ENCODE assay signal across 10 cellular contexts in the genomic region with DNA sequence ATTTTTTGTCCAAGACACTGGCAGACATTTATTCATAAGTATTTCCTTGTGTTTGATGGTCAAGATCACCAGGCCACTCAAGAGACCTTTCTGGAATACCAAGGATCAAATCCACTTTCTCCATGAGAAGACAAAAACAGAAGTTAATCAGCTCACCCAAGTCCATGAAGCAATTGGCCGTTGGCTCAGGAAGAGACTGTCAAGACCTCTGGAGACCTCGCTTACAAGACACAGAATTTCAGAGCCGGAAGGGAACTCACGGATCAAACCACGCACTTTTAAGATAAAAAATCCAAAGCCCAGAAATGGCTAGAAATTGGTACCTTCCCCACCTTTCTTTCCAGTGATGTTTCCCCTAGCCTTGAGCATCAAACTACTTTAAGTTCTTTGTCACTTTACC. TPM values are rescaled to one million over a fixed set of nuclear protein-coding genes. Genes with fewer than 3 reads are reported as not detected.
A peak's percentile ranks its signal among the peaks of the same experiment; 100 is the strongest.
DNase-seq lines count a peak whose midpoint lies in the region; ATAC-seq lines count a peak whose summit lies in the region.
"Had no signal": no experiment of that assay in that cellular context is flagged by ENCODE, and none has a peak within 500 bp of the region (broad histone marks: within the 10 kb centered on the region; RNA-seq: fewer than 3 reads in every experiment).

No MANE protein-coding gene starts in this region.

- POLR2A ChIA-PET in CD4-positive, alpha-beta memory T cell (lab: Charles Lee; ENCODE audit: partially characterized antibody): interaction anchor here (0.6 to 11.1 kb wide), 9 partner anchors 8 to 170 kb away, joined by 3 to 238 read pairs (median 5); no protein-coding TSS in a partner anchor
- POLR2A ChIA-PET in activated naive CD8-positive, alpha-beta T cell treated with anti-CD3 and anti-CD28 coated beads, Interleukin-2, amount 10 ng/mL, durations not matched to agents 7 days and 5 days (lab: Charles Lee): interaction anchor here (1.0 kb wide), 1 partner anchor 179 kb away, joined by 3 read pairs; no protein-coding TSS in a partner anchor
- POLR2A ChIA-PET in naive thymus-derived CD8-positive, alpha-beta T cell (lab: Charles Lee): interaction anchor here (1.0 to 8.6 kb wide), 6 partner anchors 8 to 83 kb away, joined by 3 to 199 read pairs (median 6); no protein-coding TSS in a partner anchor

- no peaks in the 10 kb centered on the region for H3K9me3 Mint-ChIP-seq in CD4-positive, alpha-beta memory T cell
- no peaks in the 10 kb centered on the region for H3K9me3 Mint-ChIP-seq in activated naive CD8-positive, alpha-beta T cell treated with anti-CD3 and anti-CD28 coated beads, Interleukin-2, amount 10 ng/mL, durations not matched to agents 7 days and 5 days
- H3K9me3 Mint-ChIP-seq in naive thymus-derived CD8-positive, alpha-beta T cell: no peaks in the 10 kb centered on the region

- peak overlapping the region; percentile 63 to 89 (median 86) for H3K27ac Mint-ChIP-seq in CD4-positive, alpha-beta memory T cell
- H3K27ac Mint-ChIP-seq in activated naive CD8-positive, alpha-beta T cell treated with anti-CD3 and anti-CD28 coated beads, Interleukin-2, amount 10 ng/mL, durations not matched to agents 7 days and 5 days: no peak overlapping the region
- H3K27ac Mint-ChIP-seq in naive thymus-derived CD8-positive, alpha-beta T cell: peak overlapping the region; percentile 69 to 96 (median 90)

- H3K9me2 ChIP-seq in Karpas-422 (replicated peaks; ENCODE audit: insufficient read depth, low read length): no peaks in the 10 kb centered on the region

- H3K4me3 Mint-ChIP-seq in CD4-positive, alpha-beta memory T cell: peak overlapping the region; percentile 93 to 100 (median 98)
- peak overlapping the region; percentile 100 for H3K4me3 Mint-ChIP-seq in activated naive CD8-positive, alpha-beta T cell treated with anti-CD3 and anti-CD28 coated beads, Interleukin-2, amount 10 ng/mL, durations not matched to agents 7 days and 5 days
- H3K4me3 Mint-ChIP-seq in naive thymus-derived CD8-positive, alpha-beta T cell: peak overlapping the region; percentile 15 to 99 (median 96)

- peaks cover 83% of the 10 kb centered on the region for H3K79me2 ChIP-seq in Karpas-422 (ENCODE audit: low read length)

- intact Hi-C loops in CD4-positive, alpha-beta memory T cell (cut with micrococcal nuclease): no loop called here

- no peaks in the 10 kb centered on the region for H3K9me3 ChIP-seq in CD4-positive, alpha-beta memory T cell (ENCODE audit: control insufficient read depth in 1 of 2, low read length in 2 of 2)
- no peaks in the 10 kb centered on the region for H3K9me3 ChIP-seq in Karpas-422 (ENCODE audit: low read length)
- H3K9me3 ChIP-seq: upper lobe of right lung had no signal

- H3K4me1 Mint-ChIP-seq in CD4-positive, alpha-beta memory T cell: peaks cover 54 to 89% (median 65%) of the 10 kb centered on the region in 4 donors
- H3K4me1 Mint-ChIP-seq in activated naive CD8-positive, alpha-beta T cell treated with anti-CD3 and anti-CD28 coated beads, Interleukin-2, amount 10 ng/mL, durations not matched to agents 7 days and 5 days: peaks cover 38% of the 10 kb centered on the region
- peaks cover 44 to 80% (median 71%) of the 10 kb centered on the region in 4 donors for H3K4me1 Mint-ChIP-seq in naive thymus-derived CD8-positive, alpha-beta T cell

- no peak for ATAC-seq in activated naive CD8-positive, alpha-beta T cell treated with anti-CD3 and anti-CD28 coated beads, Interleukin-2, amount 10 ng/mL, durations not matched to agents 7 days and 5 days (ENCODE audit: low read depth)
- no peak for ATAC-seq in naive thymus-derived CD8-positive, alpha-beta T cell
- ATAC-seq in HG03175 (IDR thresholded peaks at IDR 0.05; ENCODE audit: unreplicated experiment): no peak
- ATAC-seq: right cardiac atrium, upper lobe of right lung had no signal

- H3K4me1 ChIP-seq in CD4-positive, alpha-beta memory T cell (ENCODE audit: insufficient read depth, low read length): peaks cover 68% of the 10 kb centered on the region
- H3K4me1 ChIP-seq in Karpas-422 (ENCODE audit: low read length): peaks cover 62% of the 10 kb centered on the region

- H3K36me3 Mint-ChIP-seq in CD4-positive, alpha-beta memory T cell: peaks cover 10 to 27% of the 10 kb centered on the region in 2 donors
- peaks cover 34% of the 10 kb centered on the region for H3K36me3 Mint-ChIP-seq in activated naive CD8-positive, alpha-beta T cell treated with anti-CD3 and anti-CD28 coated beads, Interleukin-2, amount 10 ng/mL, durations not matched to agents 7 days and 5 days
- H3K36me3 Mint-ChIP-seq in naive thymus-derived CD8-positive, alpha-beta T cell: peaks cover 0 to 24% (median 11%) of the 10 kb centered on the region in 3 donors

- no peaks in the 10 kb centered on the region for H3K27me3 ChIP-seq in CD4-positive, alpha-beta memory T cell (ENCODE audit: insufficient read depth, low read length)
- no peaks in the 10 kb centered on the region for H3K27me3 ChIP-seq in Karpas-422 (ENCODE audit: low read length)
- H3K27me3 ChIP-seq: upper lobe of right lung had no signal

- peak overlapping the region; percentile 43 for H3K27ac ChIP-seq in CD4-positive, alpha-beta memory T cell (ENCODE audit: low read depth, low read length)
- peak overlapping the region; percentile 92 for H3K27ac ChIP-seq in Karpas-422 (ENCODE audit: low read length)
- H3K27ac ChIP-seq: upper lobe of right lung had no signal

- no peaks in the 10 kb centered on the region for H3K36me3 ChIP-seq in CD4-positive, alpha-beta memory T cell (ENCODE audit: insufficient read depth, low read length)
- H3K36me3 ChIP-seq in Karpas-422 (ENCODE audit: insufficient read depth, low read length): peaks cover 36% of the 10 kb centered on the region
- H3K36me3 ChIP-seq: upper lobe of right lung had no signal

- no peak for DNase-seq in CD4-positive, alpha-beta memory T cell
- DNase-seq in Karpas-422: no peak
- no peak for DNase-seq in activated naive CD8-positive, alpha-beta T cell treated with anti-CD3 and anti-CD28 coated beads, Interleukin-2, amount 10 ng/mL, durations not matched to agents 7 days and 5 days
- no peak for DNase-seq in naive thymus-derived CD8-positive, alpha-beta T cell
- DNase-seq in activated effector memory CD4-positive, alpha-beta T cell treated with anti-CD3 and anti-CD28 coated beads, Interleukin-2, amount 50 U/mL, for 16 hours: no peak
- DNase-seq in NCI-H774 (lab: John Stamatoyannopoulos, UW): no peak
- DNase-seq: NCI-H1048, right cardiac atrium, upper lobe of right lung had no signal

- H3K4me3 ChIP-seq in CD4-positive, alpha-beta memory T cell (ENCODE audit: low read length in 2 of 2): no peak overlapping the region
- peak overlapping the region; percentile 86 for H3K4me3 ChIP-seq in Karpas-422 (ENCODE audit: low read length)

- no peaks in the 10 kb centered on the region for H3K27me3 Mint-ChIP-seq in CD4-positive, alpha-beta memory T cell
- peaks cover 2% of the 10 kb centered on the region for H3K27me3 Mint-ChIP-seq in activated naive CD8-positive, alpha-beta T cell treated with anti-CD3 and anti-CD28 coated beads, Interleukin-2, amount 10 ng/mL, durations not matched to agents 7 days and 5 days
- no peaks in the 10 kb centered on the region for H3K27me3 Mint-ChIP-seq in naive thymus-derived CD8-positive, alpha-beta T cell

- peak overlapping the region; percentile 85; the same call in 1 of the 2 replicates for H3K9ac ChIP-seq in Karpas-422 (ENCODE audit: low read length)

- H3K4me2 ChIP-seq in Karpas-422 (ENCODE audit: low read depth, low read length, poor library complexity, severe bottlenecking): peak overlapping the region; percentile 80

- H2AFZ ChIP-seq in Karpas-422 (ENCODE audit: low read length): no peak overlapping the region

- CTCF ChIA-PET in CD4-positive, alpha-beta memory T cell (lab: Charles Lee; ENCODE audit: partially characterized antibody): interaction anchor here (0.9 to 4.0 kb wide), 8 partner anchors 9 to 187 kb away, joined by 3 to 17 read pairs (median 4); no protein-coding TSS in a partner anchor

- H4K20me1 ChIP-seq in Karpas-422 (ENCODE audit: insufficient read depth, low read depth, low read length): peaks cover 11% of the 10 kb centered on the region

RNA-seq across cellular contexts. Expression of gene TRERF1, which starts 3.3 kb away (rescaled TPM):
- total RNA-seq in CD4-positive, alpha-beta memory T cell: 10 to 100 TPM; 25.9 to 28.3 TPM
- 1 to 10 TPM; 1.1 to 8.8 TPM for polyA plus RNA-seq in CD4-positive, alpha-beta memory T cell
- 30.2 and 32.7 TPM in 2 replicates for total RNA-seq in Karpas-422 (2014; rRNA removed; shearing (Covaris generic); ENCODE audit: low replicate concordance)
- total RNA-seq in activated naive CD8-positive, alpha-beta T cell treated with anti-CD3 and anti-CD28 coated beads, Interleukin-2, amount 10 ng/mL, durations not matched to agents 7 days and 5 days: 10 to 100 TPM; 21.4 to 21.6 TPM
- 10 to 100 TPM; 17.5 to 18.2 TPM for total RNA-seq in naive thymus-derived CD8-positive, alpha-beta T cell
- 1 to 10 TPM; 3.8 to 7.1 (median 5.4) TPM for polyA plus RNA-seq in naive thymus-derived CD8-positive, alpha-beta T cell
